ENCODE assay signal across 1 cellular context in the genomic region with DNA sequence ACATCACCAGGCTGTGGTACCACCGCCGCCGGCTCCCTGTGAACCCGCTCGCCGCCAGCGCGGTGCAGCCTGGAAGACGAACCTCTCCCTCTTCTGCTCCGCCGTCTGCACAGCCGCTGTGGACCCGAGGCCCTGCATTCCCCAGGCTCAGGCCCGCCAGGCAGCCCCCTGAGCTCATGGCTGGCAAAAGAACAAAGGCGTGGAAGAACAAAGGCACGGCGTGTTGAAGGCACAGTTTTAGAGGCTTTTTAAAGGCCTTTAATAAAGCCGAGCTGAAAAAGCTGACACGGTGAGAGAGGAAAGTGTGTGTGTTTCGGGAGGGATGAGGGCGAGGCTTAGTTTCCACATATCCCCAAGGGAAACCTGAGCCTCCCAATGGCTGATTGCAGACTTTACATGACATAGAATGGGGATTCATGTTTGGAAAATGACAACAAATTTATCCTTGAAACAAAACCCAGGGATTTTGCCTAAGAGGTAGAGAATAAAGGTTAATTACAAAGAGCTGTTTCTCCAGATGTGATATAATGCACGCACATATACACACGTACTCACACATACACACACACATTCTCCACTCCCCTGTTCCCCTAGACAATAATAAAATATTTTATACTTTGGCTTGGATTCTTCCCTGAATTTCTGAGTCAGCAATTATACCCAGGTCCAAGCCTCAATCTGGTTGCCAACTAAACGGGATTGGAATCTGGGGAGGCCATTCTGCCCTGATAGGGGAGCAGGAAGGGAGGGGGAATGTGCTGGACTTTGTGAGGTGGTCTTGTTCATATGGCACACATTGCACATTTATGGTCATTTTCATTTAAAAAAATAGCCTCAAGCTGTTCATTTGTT.
TF ChIP-seq lines count a peak whose summit lies in the region.

No MANE protein-coding gene starts in this region.

TF ChIP-seq in A549, 52 proteins besides CTCF, POLR2A, EP300 and RAD21:
- TF ChIP-seq KDM1A (IDR thresholded peaks at IDR 0.05; ENCODE audit: low read depth): no peak
- peak; percentile 75 for TF ChIP-seq MAFK (IDR thresholded peaks at IDR 0.05; ENCODE audit: partially characterized antibody)
- TF ChIP-seq MAX (IDR thresholded peaks at IDR 0.05): no peak
- TF ChIP-seq POLR2AphosphoS2 (conservative IDR thresholded peaks at IDR 0.05; ENCODE audit: low read length): no peak
TF ChIP-seq in A549: peak in this region for 1.
